8 cellular contexts compared by ENCODE assay signal in genomic region chr3:184811663-184811998, GRCh38. TPM values are rescaled to one million over a fixed set of nuclear protein-coding genes. Genes with fewer than 3 reads are reported as not detected.
A peak's percentile ranks its signal among the peaks of the same experiment; 100 is the strongest.
DNase-seq lines count a peak whose midpoint lies in the region; ATAC-seq and TF ChIP-seq lines count a peak whose summit lies in the region.

No MANE protein-coding gene starts in this region.

- POLR2A ChIA-PET in HEK293 (lab: Yijun Ruan, JAX): no interaction called here

- H3K9ac ChIP-seq in skeletal muscle satellite cell (ENCODE audit: low read depth, low read length): peak overlapping the region; percentile 82

- H3K27ac ChIP-seq in HEK293 (ENCODE audit: extremely low read depth, low read depth, low read length) (no peak overlapping the region), VCaP (peak overlapping the region; percentile 76), gastroesophageal sphincter (peak overlapping the region; percentile 20 to 84 (median 78))

- TF ChIP-seq EP300 in gastroesophageal sphincter (IDR thresholded peaks at IDR 0.05): no peak

- peak overlapping the region; percentile 15; the same call in 1 of the 2 replicates for H3K4me3 ChIP-seq in HEK293 (ENCODE audit: low read depth, low read length)
- H3K4me3 ChIP-seq in gastroesophageal sphincter: peak overlapping the region; percentile 72 to 93
- peak overlapping the region; percentile 87 for H3K4me3 ChIP-seq in skeletal muscle satellite cell (ENCODE audit: low read length)

- CTCF ChIA-PET in HEK293 (lab: Yijun Ruan, JAX): interaction anchor here (0.5 to 2.4 kb wide), 9 partner anchors 8 to 907 kb away, joined by 3 to 10 read pairs (median 3); partner anchors contain the start of gene EPHB3

- TF ChIP-seq CTCF in HEK293 (tag by site-specific recombination; IDR thresholded peaks at IDR 0.05) (no peak), VCaP (conservative IDR thresholded peaks at IDR 0.05) (no peak), gastroesophageal sphincter (IDR thresholded peaks at IDR 0.05) (no peak)

- no peaks in the 10 kb centered on the region for H3K27me3 ChIP-seq in gastroesophageal sphincter
- H3K27me3 ChIP-seq in skeletal muscle satellite cell (ENCODE audit: control insufficient read depth, insufficient read depth, low read length): peaks cover 4% of the 10 kb centered on the region

- no peaks in the 10 kb centered on the region; the same call in 1 of the 2 replicates for H3K4me1 ChIP-seq in HEK293 (ENCODE audit: control insufficient read depth, insufficient read depth, low read length)
- peaks cover 5 to 25% (median 5%) of the 10 kb centered on the region in 3 donors for H3K4me1 ChIP-seq in gastroesophageal sphincter
- H3K4me1 ChIP-seq in skeletal muscle satellite cell (ENCODE audit: control insufficient read depth, insufficient read depth, low read length): peaks cover 10% of the 10 kb centered on the region

- H3K4me2 ChIP-seq in skeletal muscle satellite cell (ENCODE audit: low read length): peak overlapping the region; percentile 95

- WGBS in gastroesophageal sphincter (ENCODE audit: low coverage in 1 of 2), 2 donors: 0% methylated on average over 3 of the region's 3 CpGs

- peaks cover 0 to 5% of the 10 kb centered on the region in 2 experiments; a peak in 1 of 3 replicates for H3K36me3 ChIP-seq in HEK293 (ENCODE audit: control insufficient read depth in 2 of 2, insufficient read depth in 1 of 2, low read length in 2 of 2)
- H3K36me3 ChIP-seq in gastroesophageal sphincter: peaks cover 0 to 5% of the 10 kb centered on the region in 2 donors
- H3K36me3 ChIP-seq in skeletal muscle satellite cell (ENCODE audit: insufficient read depth, low read length): no peaks in the 10 kb centered on the region

- H3K9me3 ChIP-seq in HEK293 (ENCODE audit: control insufficient read depth, insufficient read depth, low read depth, low read length): no peaks in the 10 kb centered on the region
- no peaks in the 10 kb centered on the region for H3K9me3 ChIP-seq in gastroesophageal sphincter
- no peaks in the 10 kb centered on the region for H3K9me3 ChIP-seq in skeletal muscle satellite cell (replicated peaks; ENCODE audit: low read length)

- no peak for DNase-seq in SIG-M5 (lab: John Stamatoyannopoulos, UW)

- ATAC-seq in gastroesophageal sphincter: no peak
- no peak for ATAC-seq in HG02763 (IDR thresholded peaks at IDR 0.05; ENCODE audit: unreplicated experiment)
- no peak for ATAC-seq in HG03039 (IDR thresholded peaks at IDR 0.05; ENCODE audit: unreplicated experiment)
- ATAC-seq in HG02840 (IDR thresholded peaks at IDR 0.05; ENCODE audit: low FRiP score, unreplicated experiment): no peak

- TF ChIP-seq POLR2A in gastroesophageal sphincter (IDR thresholded peaks at IDR 0.05): no peak

TF ChIP-seq in HEK293, 187 proteins besides CTCF, POLR2A, EP300 and RAD21:
- TF ChIP-seq PRDM1 (tag by site-specific recombination; IDR thresholded peaks at IDR 0.05): peak; percentile 92
- TF ChIP-seq BCL11B (tag by site-specific recombination; IDR thresholded peaks at IDR 0.05; ENCODE audit: low read depth): no peak
- peak; percentile 42; the same call in 1 of the 2 replicates for TF ChIP-seq ZNF335 (tag by site-specific recombination; conservative IDR thresholded peaks at IDR 0.05)
- peak; percentile 95 for TF ChIP-seq ZNF362 (tag by site-specific recombination; IDR thresholded peaks at IDR 0.05)

RNA-seq across cellular contexts. Expression of gene VPS8, which starts 0.3 kb away (rescaled TPM):
- total RNA-seq in gastroesophageal sphincter: 10 to 100 TPM; 27.1 to 72.5 (median 40.8) TPM
- total RNA-seq in skeletal muscle satellite cell (2012; rRNA removed): 33.9 and 36.2 TPM in 2 replicates

Comparison
In these comparisons a context has a peak if more than half of its experiments do, and no peak if none do; other contexts are left out.
1. H3K4me3 ChIP-seq: peak in every context shown above with its lines; median percentile 87 in skeletal muscle satellite cell; 82 in gastroesophageal sphincter; 15 in HEK293.